In genomic region chr12:109387425-109388166, GRCh38 we compare ENCODE assay signal across 8 cellular contexts. TPM values are rescaled to one million over a fixed set of nuclear protein-coding genes. Genes with fewer than 3 reads are reported as not detected.
DNase-seq lines count a peak whose midpoint lies in the region; ATAC-seq and TF ChIP-seq lines count a peak whose summit lies in the region.

No MANE protein-coding gene starts in this region.

- TF ChIP-seq CTCF in right atrium auricular region (IDR thresholded peaks at IDR 0.05) (peak in 1 of 2 donors; percentile 58), body of pancreas (IDR thresholded peaks at IDR 0.05) (peak in 6 of 7 experiments; percentile 21 to 41 (median 34))

- H3K4me1 ChIP-seq in right atrium auricular region (peaks cover 0 to 4% of the 10 kb centered on the region in 2 donors), body of pancreas (peaks cover 3% of the 10 kb centered on the region)

- DNase-seq in Right ventricle myocardium superior = no peak
- DNase-seq in right atrium auricular region (ENCODE audit: low spot score) = no peak
- DNase-seq in NCI-H2227 treated with DMSO at 0.1 percent for 48 hours (lab: John Stamatoyannopoulos, UW) = peak; percentile 28
- DNase-seq in body of pancreas = peak in 1 of 4 donors; percentile 3
- DNase-seq in lung microvascular endothelial cell (ENCODE audit: low read depth in 2 of 2) = peak; percentile 44 to 52
- no peak for DNase-seq in cerebellar nuclear complex (lab: John Stamatoyannopoulos, UW)

- ATAC-seq in Right ventricle myocardium superior (ENCODE audit: poor library complexity) (peak; percentile 50), body of pancreas (no peak), HG02973 (IDR thresholded peaks at IDR 0.05; ENCODE audit: unreplicated experiment) (no peak), GM18502 (IDR thresholded peaks at IDR 0.05; ENCODE audit: poor library complexity, unreplicated experiment) (no peak)

- WGBS in body of pancreas, 2 donors = 64 to 68% methylated on average over 9 of the region's 9 CpGs

- H3K4me3 ChIP-seq in right atrium auricular region (no peak overlapping the region), body of pancreas (no peak overlapping the region)

- H3K9me3 ChIP-seq in right atrium auricular region (no peaks in the 10 kb centered on the region), body of pancreas (no peaks in the 10 kb centered on the region)

- H3K36me3 ChIP-seq in right atrium auricular region = no peaks in the 10 kb centered on the region
- H3K36me3 ChIP-seq in body of pancreas (replicated peaks in 1 of 2; ENCODE audit: insufficient read depth in 1 of 2, low read depth in 2 of 2) = no peaks in the 10 kb centered on the region

- intact Hi-C loops in Right ventricle myocardium superior (cut with DNase I) (loop anchor here (5.0 kb wide), 1 partner anchor 125 kb away; no protein-coding TSS in a partner anchor), body of pancreas (cut with DNase I) (loop anchor here (10.0 kb wide), 1 partner anchor 113 kb away; no protein-coding TSS in a partner anchor)

- no peak overlapping the region for H3K27ac ChIP-seq in right atrium auricular region
- no peak overlapping the region for H3K27ac ChIP-seq in body of pancreas

- TF ChIP-seq POLR2A in body of pancreas (IDR thresholded peaks at IDR 0.05) = no peak

- H3K27me3 ChIP-seq in right atrium auricular region = no peaks in the 10 kb centered on the region
- H3K27me3 ChIP-seq in body of pancreas = no peaks in the 10 kb centered on the region

RNA-seq across cellular contexts. Expression of gene MYO1H, which starts 39.9 kb away (rescaled TPM):
- total RNA-seq in Right ventricle myocardium superior (0.78 TPM), right atrium auricular region (under 1 TPM; 0.16 to 0.63 TPM), body of pancreas (not detected), lung microvascular endothelial cell (not detected in 2 replicates)

Comparison
In these comparisons a context has a peak if more than half of its experiments do, and no peak if none do; other contexts are left out.
1. DNase-seq: peak in NCI-H2227 treated with DMSO at 0.1 percent for 48 hours (single experiment) and lung microvascular endothelial cell (2 of 2); none in Right ventricle myocardium superior (single experiment), right atrium auricular region (single experiment) and cerebellar nuclear complex (0 of 2).